In the genomic region with DNA sequence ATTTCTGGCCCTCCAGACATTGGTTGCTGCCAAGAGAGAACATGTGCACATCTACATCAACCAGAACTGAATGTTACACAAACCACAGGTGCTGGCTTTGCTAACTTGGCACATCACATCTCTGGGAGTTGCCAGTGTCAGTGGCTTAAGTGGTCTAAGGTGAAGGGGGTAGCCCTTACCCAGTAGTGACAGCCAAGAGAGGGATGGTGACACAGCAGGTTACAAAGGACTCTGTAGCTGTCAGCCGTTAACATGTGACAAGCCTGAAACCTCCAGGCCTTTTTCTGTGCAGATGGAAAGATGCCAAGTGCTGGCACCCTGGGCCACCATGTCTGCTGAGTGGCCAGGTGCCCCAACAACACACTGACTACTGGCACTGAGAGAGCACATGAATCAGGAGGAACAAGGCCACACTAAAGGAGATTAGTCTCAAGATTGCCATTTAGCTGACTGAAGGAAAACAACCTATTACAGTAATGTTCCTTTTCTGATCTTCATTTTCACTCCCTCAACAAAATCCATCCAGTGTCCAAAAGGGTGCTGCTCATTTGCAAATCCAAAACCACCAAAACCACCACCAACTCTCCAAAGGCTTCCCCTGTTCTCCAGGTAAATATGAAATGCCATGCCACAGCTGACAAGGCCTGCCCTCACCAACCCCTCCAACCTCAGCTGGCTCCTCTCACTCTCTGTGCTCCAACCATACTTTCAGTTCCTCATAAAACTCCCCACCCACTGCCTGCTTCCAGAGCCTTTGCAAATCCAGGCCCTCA, we compare ENCODE assay signal across 8 cellular contexts. TPM values are rescaled to one million over a fixed set of nuclear protein-coding genes. Genes with fewer than 3 reads are reported as not detected.
A peak's percentile ranks its signal among the peaks of the same experiment; 100 is the strongest.
DNase-seq lines count a peak whose midpoint lies in the region; ATAC-seq and TF ChIP-seq lines count a peak whose summit lies in the region.

No MANE protein-coding gene starts in this region.

- no peaks in the 10 kb centered on the region for H3F3A ChIP-seq in PC-9 (ENCODE audit: insufficient read depth, low read depth)

- ATAC-seq in GM21447 (IDR thresholded peaks at IDR 0.05; ENCODE audit: unreplicated experiment): peak; percentile 65
- ATAC-seq in sciatic nerve: peak; percentile 52

- no peaks in the 10 kb centered on the region for H3K27me3 ChIP-seq in brain microvascular endothelial cell (replicated peaks)
- no peaks in the 10 kb centered on the region for H3K27me3 ChIP-seq in PC-9 (ENCODE audit: insufficient read depth, low read depth)

- no peak for TF ChIP-seq CTCF in 22Rv1 (IDR thresholded peaks at IDR 0.05)
- no peak for TF ChIP-seq CTCF in brain microvascular endothelial cell (IDR thresholded peaks at IDR 0.05; ENCODE audit: low read depth, low read length, missing control alignments)
- TF ChIP-seq CTCF in PC-9 (conservative IDR thresholded peaks at IDR 0.05): no peak

- peak overlapping the region; percentile 63 for H3K27ac ChIP-seq in 22Rv1
- no peak overlapping the region for H3K27ac ChIP-seq in brain microvascular endothelial cell
- H3K27ac ChIP-seq in PC-9: no peak overlapping the region

- intact Hi-C loops in sciatic nerve (cut with DNase I) (no loop called here), PC-9 (cut with micrococcal nuclease; ENCODE audit: unreplicated experiment) (no loop called here)

- peaks cover 18% of the 10 kb centered on the region for H3K4me1 ChIP-seq in PC-9 (replicated peaks; ENCODE audit: insufficient read depth)

- no peak overlapping the region for H3K4me2 ChIP-seq in PC-9

- no peaks in the 10 kb centered on the region for H3K9me2 ChIP-seq in PC-9 (ENCODE audit: insufficient read depth)

- H3K4me3 ChIP-seq in brain microvascular endothelial cell (ENCODE audit: low read depth, low read length) (no peak overlapping the region), PC-9 (no peak overlapping the region)

- in situ Hi-C loops in brain microvascular endothelial cell (cut with HindIII; ENCODE audit: low pct_ligation_motif_present, low sequenced_read_pairs): no loop called here

- DNase-seq in NCI-H2196 treated with DMSO at 0.1 percent for 48 hours (lab: John Stamatoyannopoulos, UW; ENCODE audit: unreplicated experiment): peak; percentile 31
- DNase-seq in erythroblast (lab: John Stamatoyannopoulos, UW): peak; percentile 23 to 31
- DNase-seq in sciatic nerve (ENCODE audit: low spot score): no peak
- no peak for DNase-seq in stimulated activated CD4-positive, alpha-beta T cell treated with anti-CD3 and anti-CD28 coated beads, Interleukin-12 subunit alpha, Interleukin-12 subunit beta, amount 100 ng/mL, for 4 hours
- no peak for DNase-seq in brain microvascular endothelial cell
- DNase-seq in PC-9: no peak

- TF ChIP-seq POLR2A in erythroblast (IDR thresholded peaks at IDR 0.05; ENCODE audit: low read length): no peak

- no peaks in the 10 kb centered on the region; the same call in 1 of the 2 replicates for H3K9me3 ChIP-seq in PC-9 (ENCODE audit: insufficient read depth, low read depth)

- POLR2A ChIA-PET in PC-9 (lab: Charles Lee; ENCODE audit: unreplicated experiment): interaction anchor here (0.5 kb wide), 1 partner anchor 39 kb away, joined by 6 read pairs; no protein-coding TSS in a partner anchor

- no peaks in the 10 kb centered on the region for H4K20me1 ChIP-seq in PC-9 (ENCODE audit: insufficient read depth)

- no peaks in the 10 kb centered on the region for H3K79me2 ChIP-seq in PC-9 (ENCODE audit: low read depth)

- H3K36me3 ChIP-seq in brain microvascular endothelial cell (replicated peaks) (no peaks in the 10 kb centered on the region), PC-9 (ENCODE audit: low read depth) (no peaks in the 10 kb centered on the region)

- CTCF ChIA-PET in PC-9 (lab: Charles Lee): no interaction called here

- H2AFZ ChIP-seq in PC-9: no peak overlapping the region

- no TSS peak for BruUV-seq in PC-9 (replicated peaks; lab: Mats Ljungman, UMichigan)

RNA-seq across cellular contexts. Expression of gene SIL1, which starts 20.2 kb away (rescaled TPM):
- total RNA-seq in sciatic nerve (54.7 TPM), PC-9 (2021) (40.4 and 46.5 TPM in 2 replicates)

Comparison
In these comparisons a context has a peak if more than half of its experiments do, and no peak if none do; other contexts are left out.
1. DNase-seq: peak in NCI-H2196 treated with DMSO at 0.1 percent for 48 hours (single experiment) and erythroblast (2 of 2); none in sciatic nerve (single experiment), stimulated activated CD4-positive, alpha-beta T cell treated with anti-CD3 and anti-CD28 coated beads, Interleukin-12 subunit alpha, Interleukin-12 subunit beta, amount 100 ng/mL, for 4 hours (single experiment), brain microvascular endothelial cell (single experiment) and PC-9 (0 of 2).